33 cellular contexts compared by ENCODE assay signal in the genomic region with DNA sequence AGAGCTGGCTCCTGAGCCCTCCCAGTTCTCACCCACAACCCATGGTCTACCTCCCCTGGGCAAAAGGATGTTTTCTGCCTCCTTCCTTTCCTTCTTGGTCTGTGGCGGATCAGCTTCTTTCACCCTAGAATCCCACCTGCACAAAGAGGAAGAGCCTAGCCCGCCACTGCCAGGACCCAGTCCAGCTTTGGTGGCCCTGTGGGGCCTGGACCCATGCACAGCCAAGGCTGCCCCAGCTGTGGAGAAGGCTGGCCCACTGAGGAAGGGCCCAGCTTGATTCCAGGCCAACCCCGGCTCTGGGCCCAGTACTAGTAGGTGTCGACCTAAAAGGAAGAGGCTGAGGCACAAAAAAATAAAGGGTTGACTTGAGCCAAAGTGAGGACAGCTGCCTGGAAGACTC. TPM values are rescaled to one million over a fixed set of nuclear protein-coding genes. Genes with fewer than 3 reads are reported as not detected.
"Had no signal": no experiment of that assay in that cellular context is flagged by ENCODE, and none has a peak within 500 bp of the region (broad histone marks: within the 10 kb centered on the region; RNA-seq: fewer than 3 reads in every experiment).

No MANE protein-coding gene starts in this region.

- H3K27me3 ChIP-seq: pancreas, upper lobe of left lung, vagina had no signal

- H3K9me3 ChIP-seq: gastrocnemius medialis, pancreas, psoas muscle, sigmoid colon, SK-N-SH, thoracic aorta, upper lobe of left lung, vagina had no signal

- H3K27ac ChIP-seq: coronary artery, dorsolateral prefrontal cortex, gastrocnemius medialis, pancreas, psoas muscle, sigmoid colon, thoracic aorta, upper lobe of left lung, vagina, WERI-Rb-1 had no signal

- H3K9me3 Mint-ChIP-seq: activated CD4-positive, alpha-beta memory T cell treated with anti-CD3 and anti-CD28 coated beads, Interleukin-2, amount 10 ng/mL, durations not matched to agents 7 days and 5 days; activated CD4-positive, alpha-beta T cell treated with anti-CD3 and anti-CD28 coated beads, Interleukin-2, amount 10 ng/mL, durations not matched to agents 7 days and 5 days; activated T-helper 2 cell treated with anti-CD3 and anti-CD28 coated beads, Interferon-gamma antibody, Interleukin-2, Interleukin-4, amounts not matched to agents 10 μg/mL and 5 μg/mL and 100 μg/mL, durations not matched to agents 14 hours and 24 hours and 36 hours; immature natural killer cell; memory B cell; naive thymus-derived CD8-positive, alpha-beta T cell; T-helper 1 cell treated with Interleukin-12 subunit alpha and Interleukin-12 subunit beta and Interleukin-4 antibody, amounts not matched to agents 30 μg/mL and 1 μg/mL, for 36 hours had no signal

- H3K36me3 Mint-ChIP-seq: activated naive CD8-positive, alpha-beta T cell; immature natural killer cell; memory B cell; naive thymus-derived CD8-positive, alpha-beta T cell had no signal

- H3K27ac Mint-ChIP-seq: activated CD4-positive, alpha-beta memory T cell treated with anti-CD3 and anti-CD28 coated beads, Interleukin-2, amount 10 ng/mL, durations not matched to agents 7 days and 5 days; activated CD4-positive, alpha-beta T cell treated with anti-CD3 and anti-CD28 coated beads, Interleukin-2, amount 10 ng/mL, durations not matched to agents 7 days and 5 days; activated naive CD8-positive, alpha-beta T cell; activated T-helper 2 cell treated with anti-CD3 and anti-CD28 coated beads, Interferon-gamma antibody, Interleukin-2, Interleukin-4, amounts not matched to agents 10 μg/mL and 5 μg/mL and 100 μg/mL, durations not matched to agents 14 hours and 24 hours and 36 hours; immature natural killer cell; memory B cell; naive thymus-derived CD8-positive, alpha-beta T cell; T-helper 1 cell treated with Interleukin-12 subunit alpha and Interleukin-12 subunit beta and Interleukin-4 antibody, amounts not matched to agents 30 μg/mL and 1 μg/mL, for 36 hours had no signal

- H3K4me1 Mint-ChIP-seq: activated CD4-positive, alpha-beta memory T cell treated with anti-CD3 and anti-CD28 coated beads, Interleukin-2, amount 10 ng/mL, durations not matched to agents 7 days and 5 days; activated CD4-positive, alpha-beta T cell treated with anti-CD3 and anti-CD28 coated beads, Interleukin-2, amount 10 ng/mL, durations not matched to agents 7 days and 5 days; immature natural killer cell; memory B cell had no signal

- H3K36me3 ChIP-seq: gastrocnemius medialis, pancreas, sigmoid colon, thoracic aorta, upper lobe of left lung, vagina, WERI-Rb-1 had no signal

- H3K4me3 ChIP-seq: coronary artery, dorsolateral prefrontal cortex, gastrocnemius medialis, pancreas, psoas muscle, sigmoid colon, thoracic aorta, upper lobe of left lung, vagina had no signal

- DNase-seq: activated CD4-positive, alpha-beta memory T cell treated with anti-CD3 and anti-CD28 coated beads, Interleukin-2, amount 10 ng/mL, durations not matched to agents 7 days and 5 days; activated CD4-positive, alpha-beta T cell treated with anti-CD3 and anti-CD28 coated beads, Interleukin-2, amount 10 ng/mL, durations not matched to agents 7 days and 5 days; activated CD8-positive, alpha-beta memory T cell treated with anti-CD3 and anti-CD28 coated beads, Interleukin-2, amount 50 U/mL, for 48 hours; activated naive CD4-positive, alpha-beta T cell treated with Interleukin-2 at 50 U/mL for 16 hours; activated T-cell treated with anti-CD3 and anti-CD28 coated beads, Interleukin-2, amount 50 U/mL, for 48 hours; anterior cingulate cortex; cerebellar nuclear complex; effector memory CD4-positive, alpha-beta T cell; erythroblast; gastrocnemius medialis; hippocampal formation; immature natural killer cell; nucleus accumbens; psoas muscle; SK-N-SH; small intestine; stimulated activated CD4-positive, alpha-beta T cell treated with anti-CD3 and anti-CD28 coated beads, Interleukin-15, amount 100 ng/mL, for 24 hours; stimulated activated naive CD4-positive, alpha-beta T cell; SW 1271; T1000; upper lobe of left lung; WERI-Rb-1 had no signal

- H3K4me1 ChIP-seq: gastrocnemius medialis, pancreas, psoas muscle, vagina had no signal

- H3K4me3 Mint-ChIP-seq: activated CD4-positive, alpha-beta memory T cell treated with anti-CD3 and anti-CD28 coated beads, Interleukin-2, amount 10 ng/mL, durations not matched to agents 7 days and 5 days; activated CD4-positive, alpha-beta T cell treated with anti-CD3 and anti-CD28 coated beads, Interleukin-2, amount 10 ng/mL, durations not matched to agents 7 days and 5 days; activated naive CD8-positive, alpha-beta T cell; immature natural killer cell; memory B cell; naive thymus-derived CD8-positive, alpha-beta T cell; T-helper 1 cell treated with Interleukin-12 subunit alpha and Interleukin-12 subunit beta and Interleukin-4 antibody, amounts not matched to agents 30 μg/mL and 1 μg/mL, for 36 hours had no signal

RNA-seq across cellular contexts. Expression of gene MAL, which starts 30.0 kb away (rescaled TPM):
- total RNA-seq: thoracic aorta had no signal
